Comparison of ENCODE assay signal across 1 cellular context in genomic region chr17:78379134-78379497, GRCh38.
TF ChIP-seq lines count a peak whose summit lies in the region.

No MANE protein-coding gene starts in this region.

TF ChIP-seq in HepG2, 621 proteins besides CTCF, POLR2A, EP300 and RAD21 (continued from another document and continues in another):
- no peak for TF ChIP-seq ZBTB14 (CRISPR knock-in tag; IDR thresholded peaks at IDR 0.05)
- no peak for TF ChIP-seq BORCS8-MEF2B (CRISPR knock-in tag; IDR thresholded peaks at IDR 0.05)
- no peak for TF ChIP-seq ZMAT5 (CRISPR knock-in tag; IDR thresholded peaks at IDR 0.05; ENCODE audit: borderline replicate concordance, low read depth)
- peak; percentile 29; the same call in 1 of the 2 replicates for TF ChIP-seq ATF3 (CRISPR knock-in tag; IDR thresholded peaks at IDR 0.05)
- TF ChIP-seq PRDM15 (CRISPR knock-in tag; IDR thresholded peaks at IDR 0.05), result no peak
- TF ChIP-seq ZNF34 (CRISPR knock-in tag; IDR thresholded peaks at IDR 0.05; ENCODE audit: borderline replicate concordance), result no peak
- TF ChIP-seq ZFP36L1 (CRISPR knock-in tag; IDR thresholded peaks at IDR 0.05), result no peak
- no peak; the same call in 1 of the 2 replicates for TF ChIP-seq SMC3 (IDR thresholded peaks at IDR 0.05; ENCODE audit: low read length)
- TF ChIP-seq ZHX2 (IDR thresholded peaks at IDR 0.05; ENCODE audit: low read depth), result no peak
- no peak for TF ChIP-seq ZHX2 (CRISPR knock-in tag; IDR thresholded peaks at IDR 0.05; ENCODE audit: borderline replicate concordance)
- TF ChIP-seq HNRNPL (IDR thresholded peaks at IDR 0.05; ENCODE audit: low read depth, low read length), result no peak
- no peak for TF ChIP-seq ZNF253 (CRISPR knock-in tag; IDR thresholded peaks at IDR 0.05; ENCODE audit: borderline replicate concordance)
- no peak for TF ChIP-seq ZNF484 (CRISPR knock-in tag; IDR thresholded peaks at IDR 0.05; ENCODE audit: borderline replicate concordance, low read depth)
- TF ChIP-seq MAFF (IDR thresholded peaks at IDR 0.05; ENCODE audit: low read depth, low read length), result peak; percentile 24; the same call in 1 of the 2 replicates
- no peak for TF ChIP-seq ZC3H13 (CRISPR knock-in tag; IDR thresholded peaks at IDR 0.05)
- no peak for TF ChIP-seq TRIM24 (CRISPR knock-in tag; IDR thresholded peaks at IDR 0.05)
- TF ChIP-seq MXI1 (IDR thresholded peaks at IDR 0.05; ENCODE audit: borderline replicate concordance, low read depth, low read length), result no peak
- no peak for TF ChIP-seq ZSCAN22 (CRISPR knock-in tag; IDR thresholded peaks at IDR 0.05)
- no peak for TF ChIP-seq ZMYM4 (CRISPR knock-in tag; IDR thresholded peaks at IDR 0.05)
- no peak for TF ChIP-seq MYC (CRISPR knock-in tag; IDR thresholded peaks at IDR 0.05; ENCODE audit: borderline replicate concordance)
- 0 out of 2 replicates have a peak, but pooled peaks have one; percentile 23 for TF ChIP-seq GATAD2A (CRISPR knock-in tag; IDR thresholded peaks at IDR 0.05)
- TF ChIP-seq ZNF446 (CRISPR knock-in tag; IDR thresholded peaks at IDR 0.05), result no peak
- no peak for TF ChIP-seq SKIL (CRISPR knock-in tag; IDR thresholded peaks at IDR 0.05; ENCODE audit: borderline replicate concordance)
- 0 out of 2 replicates have a peak, but pooled peaks have one; percentile 0 for TF ChIP-seq ZNF430 (CRISPR knock-in tag; IDR thresholded peaks at IDR 0.05)
- TF ChIP-seq ZSCAN29 (CRISPR knock-in tag; conservative IDR thresholded peaks at IDR 0.05), result 0 out of 2 replicates have a peak, but pooled peaks have one; percentile 2
- TF ChIP-seq GABPA (IDR thresholded peaks at IDR 0.05; ENCODE audit: low read depth, low read length), result 0 out of 2 replicates have a peak, but pooled peaks have one; percentile 13
- TF ChIP-seq GABPA (CRISPR knock-in tag; IDR thresholded peaks at IDR 0.05; ENCODE audit: low read depth), result no peak; the same call in none of the 2 replicates
- 0 out of 2 replicates have a peak, but pooled peaks have one; percentile 28 for TF ChIP-seq ARID3A (IDR thresholded peaks at IDR 0.05; ENCODE audit: low read depth, low read length)
- no peak for TF ChIP-seq FOXC1 (CRISPR knock-in tag; IDR thresholded peaks at IDR 0.05; ENCODE audit: borderline replicate concordance)
- no peak; the same call in 1 of the 2 replicates for TF ChIP-seq SAP130 (CRISPR knock-in tag; IDR thresholded peaks at IDR 0.05; ENCODE audit: low read depth)
- no peak for TF ChIP-seq ARNTL (CRISPR knock-in tag; IDR thresholded peaks at IDR 0.05)
- TF ChIP-seq NFRKB (IDR thresholded peaks at IDR 0.05), result no peak
- TF ChIP-seq ZNF530 (CRISPR knock-in tag; IDR thresholded peaks at IDR 0.05; ENCODE audit: low read depth), result no peak
- no peak for TF ChIP-seq KLF13 (CRISPR knock-in tag; IDR thresholded peaks at IDR 0.05)
- no peak for TF ChIP-seq ZNF784 (CRISPR knock-in tag; IDR thresholded peaks at IDR 0.05; ENCODE audit: borderline replicate concordance)
- peak; percentile 39; the same call in 1 of the 2 replicates for TF ChIP-seq TCF7 (IDR thresholded peaks at IDR 0.05; ENCODE audit: low read depth)
- no peak for TF ChIP-seq PLSCR1 (CRISPR knock-in tag; IDR thresholded peaks at IDR 0.05; ENCODE audit: borderline replicate concordance)
- no peak for TF ChIP-seq GABPB1 (CRISPR knock-in tag; IDR thresholded peaks at IDR 0.05)
- no peak for TF ChIP-seq DNMT1 (CRISPR knock-in tag; IDR thresholded peaks at IDR 0.05)
- TF ChIP-seq ATM (IDR thresholded peaks at IDR 0.05; ENCODE audit: borderline replicate concordance), result no peak
- no peak for TF ChIP-seq USF2 (IDR thresholded peaks at IDR 0.05; ENCODE audit: low read depth, low read length)
- 0 out of 2 replicates have a peak, but pooled peaks have one; percentile 6 for TF ChIP-seq USF2 (CRISPR knock-in tag; IDR thresholded peaks at IDR 0.05; ENCODE audit: borderline replicate concordance)
- TF ChIP-seq ZNF3 (CRISPR knock-in tag; IDR thresholded peaks at IDR 0.05), result peak; percentile 30; the same call in 1 of the 2 replicates
- 0 out of 2 replicates have a peak, but pooled peaks have one; percentile 21 for TF ChIP-seq ZNF879 (CRISPR knock-in tag; IDR thresholded peaks at IDR 0.05)
- TF ChIP-seq CEBPG (CRISPR knock-in tag; IDR thresholded peaks at IDR 0.05), result peak; percentile 70
- TF ChIP-seq TBX3 (IDR thresholded peaks at IDR 0.05; ENCODE audit: borderline replicate concordance), result 0 out of 2 replicates have a peak, but pooled peaks have one; percentile 8
- TF ChIP-seq TOE1 (CRISPR knock-in tag; IDR thresholded peaks at IDR 0.05), result no peak
